ENCODE assay signal across 8 cellular contexts in genomic region chrX:20252392-20253231, GRCh38. TPM values are rescaled to one million over a fixed set of nuclear protein-coding genes. Genes with fewer than 3 reads are reported as not detected.
A peak's percentile ranks its signal among the peaks of the same experiment; 100 is the strongest.
DNase-seq lines count a peak whose midpoint lies in the region; ATAC-seq lines count a peak whose summit lies in the region.

No MANE protein-coding gene starts in this region.

- peaks cover 32% of the 10 kb centered on the region for H3K4me1 Mint-ChIP-seq in activated naive CD8-positive, alpha-beta T cell treated with anti-CD3 and anti-CD28 coated beads, Interleukin-2, amount 10 ng/mL, durations not matched to agents 7 days and 5 days

- peak; percentile 65 for DNase-seq in DMS 273 (lab: John Stamatoyannopoulos, UW; ENCODE audit: unreplicated experiment)
- DNase-seq in DMS 273 treated with DMSO at 0.1 percent for 48 hours (lab: John Stamatoyannopoulos, UW) = no peak
- peak; percentile 66 for DNase-seq in T follicular helper cell (ENCODE audit: low read depth)
- DNase-seq in activated naive CD8-positive, alpha-beta T cell treated with anti-CD3 and anti-CD28 coated beads, Interleukin-2, amount 10 ng/mL, durations not matched to agents 7 days and 5 days = peak; percentile 73
- DNase-seq in iPS-NIHi11 (ENCODE audit: low spot score) = peak; percentile 21
- DNase-seq in stimulated activated CD4-positive, alpha-beta T cell treated with anti-CD3 and anti-CD28 coated beads, Interleukin-2, amount 100 ng/mL, for 48 hours = peak; percentile 64 to 78

- POLR2A ChIA-PET in activated naive CD8-positive, alpha-beta T cell treated with anti-CD3 and anti-CD28 coated beads, Interleukin-2, amount 10 ng/mL, durations not matched to agents 7 days and 5 days (lab: Charles Lee) = interaction anchor here (1.2 kb wide), 1 partner anchor 13 kb away, joined by 3 read pairs; no protein-coding TSS in a partner anchor

- H3K36me3 Mint-ChIP-seq in activated naive CD8-positive, alpha-beta T cell treated with anti-CD3 and anti-CD28 coated beads, Interleukin-2, amount 10 ng/mL, durations not matched to agents 7 days and 5 days = peaks cover 15% of the 10 kb centered on the region

- H3K9me3 Mint-ChIP-seq in activated naive CD8-positive, alpha-beta T cell treated with anti-CD3 and anti-CD28 coated beads, Interleukin-2, amount 10 ng/mL, durations not matched to agents 7 days and 5 days = no peaks in the 10 kb centered on the region

- H3K4me3 Mint-ChIP-seq in activated naive CD8-positive, alpha-beta T cell treated with anti-CD3 and anti-CD28 coated beads, Interleukin-2, amount 10 ng/mL, durations not matched to agents 7 days and 5 days = no peak overlapping the region

- peak overlapping the region; percentile 64 for H3K27ac Mint-ChIP-seq in activated naive CD8-positive, alpha-beta T cell treated with anti-CD3 and anti-CD28 coated beads, Interleukin-2, amount 10 ng/mL, durations not matched to agents 7 days and 5 days

- H3K27me3 Mint-ChIP-seq in activated naive CD8-positive, alpha-beta T cell treated with anti-CD3 and anti-CD28 coated beads, Interleukin-2, amount 10 ng/mL, durations not matched to agents 7 days and 5 days = no peaks in the 10 kb centered on the region

- ATAC-seq in HG03025 (IDR thresholded peaks at IDR 0.05; ENCODE audit: low FRiP score, unreplicated experiment) = peak; percentile 77
- peak; percentile 80 for ATAC-seq in activated naive CD8-positive, alpha-beta T cell treated with anti-CD3 and anti-CD28 coated beads, Interleukin-2, amount 10 ng/mL, durations not matched to agents 7 days and 5 days (ENCODE audit: low read depth)
- no peak for ATAC-seq in GM21360 (IDR thresholded peaks at IDR 0.05; ENCODE audit: unreplicated experiment)

RNA-seq across cellular contexts. Expression of gene RPS6KA3, which starts 14.1 kb away (rescaled TPM):
- 10 to 100 TPM; 92.3 to 99.7 TPM for total RNA-seq in activated naive CD8-positive, alpha-beta T cell treated with anti-CD3 and anti-CD28 coated beads, Interleukin-2, amount 10 ng/mL, durations not matched to agents 7 days and 5 days
